8 cellular contexts compared by ENCODE assay signal in genomic region chr1:167454304-167454928, GRCh38.
DNase-seq lines count a peak whose midpoint lies in the region; ATAC-seq and TF ChIP-seq lines count a peak whose summit lies in the region.

No MANE protein-coding gene starts in this region.

- no peaks in the 10 kb centered on the region for H3K9me3 Mint-ChIP-seq in activated T-cell treated with anti-CD3 and anti-CD28 coated beads, Interleukin-2, amount 50 U/mL, for 24 hours

- H3K4me3 ChIP-seq in left ventricle myocardium inferior (peak overlapping the region; percentile 92), iPS-15b (ENCODE audit: low read depth, low read length) (peak overlapping the region; percentile 67), stomach smooth muscle (ENCODE audit: low read length in 2 of 2) (peak overlapping the region; percentile 85 to 91)

- peak overlapping the region; percentile 79 for H3K4me3 Mint-ChIP-seq in activated T-cell treated with anti-CD3 and anti-CD28 coated beads, Interleukin-2, amount 50 U/mL, for 24 hours

- H3K4me1 Mint-ChIP-seq in activated T-cell treated with anti-CD3 and anti-CD28 coated beads, Interleukin-2, amount 50 U/mL, for 24 hours (ENCODE audit: low read depth), result peaks cover 71% of the 10 kb centered on the region

- H3K27me3 ChIP-seq in left ventricle myocardium inferior (ENCODE audit: low read depth), result peaks cover 14% of the 10 kb centered on the region
- H3K27me3 ChIP-seq in iPS-15b (ENCODE audit: control insufficient read depth, insufficient read depth, low read length), result peaks cover 32% of the 10 kb centered on the region
- no peaks in the 10 kb centered on the region for H3K27me3 ChIP-seq in stomach smooth muscle (ENCODE audit: control insufficient read depth in 1 of 2, insufficient read depth in 2 of 2, low read length in 2 of 2)

- TF ChIP-seq CTCF in left ventricle myocardium inferior (IDR thresholded peaks at IDR 0.05; ENCODE audit: borderline replicate concordance) (no peak), GM10248 (IDR thresholded peaks at IDR 0.05; ENCODE audit: control extremely low read depth, extremely low read depth, low read depth, missing control alignments) (no peak)

- H3K9ac ChIP-seq in iPS-15b (ENCODE audit: low read depth, low read length) (peak overlapping the region; percentile 73), stomach smooth muscle (ENCODE audit: low read length in 2 of 2) (peak overlapping the region; percentile 86)

- H3K9me3 ChIP-seq in left ventricle myocardium inferior (replicated peaks) (no peaks in the 10 kb centered on the region), iPS-15b (ENCODE audit: control insufficient read depth, insufficient read depth, low read length) (no peaks in the 10 kb centered on the region), stomach smooth muscle (ENCODE audit: control insufficient read depth in 2 of 2, low read length in 2 of 2) (no peaks in the 10 kb centered on the region)

- peaks cover 50% of the 10 kb centered on the region for H3K36me3 Mint-ChIP-seq in activated T-cell treated with anti-CD3 and anti-CD28 coated beads, Interleukin-2, amount 50 U/mL, for 24 hours (ENCODE audit: low read depth)

- no peak for ATAC-seq in left ventricle myocardium superior
- ATAC-seq in GM21529 (IDR thresholded peaks at IDR 0.05; ENCODE audit: unreplicated experiment), result no peak
- no peak for ATAC-seq in GM18873 (IDR thresholded peaks at IDR 0.05; ENCODE audit: low FRiP score, unreplicated experiment)

- CTCF ChIA-PET in GM10248 (lab: Yijun Ruan, JAX), result interaction anchor here (1.2 to 3.0 kb wide), 9 partner anchors 11 to 544 kb away, joined by 3 to 12 read pairs (median 4); no protein-coding TSS in a partner anchor

- POLR2A ChIA-PET in GM10248 (lab: Yijun Ruan, JAX), result interaction anchor here (0.6 kb wide), 1 partner anchor 100 kb away, joined by 3 read pairs; the partner anchor contains the start of gene CREG1

- H3K27ac Mint-ChIP-seq in activated T-cell treated with anti-CD3 and anti-CD28 coated beads, Interleukin-2, amount 50 U/mL, for 24 hours, result peak overlapping the region; percentile 89

- no peaks in the 10 kb centered on the region for H3K36me3 ChIP-seq in left ventricle myocardium inferior
- no peaks in the 10 kb centered on the region for H3K36me3 ChIP-seq in iPS-15b (ENCODE audit: control insufficient read depth, insufficient read depth, low read length)
- no peaks in the 10 kb centered on the region for H3K36me3 ChIP-seq in stomach smooth muscle (ENCODE audit: control insufficient read depth in 2 of 2, insufficient read depth in 2 of 2, low read length in 2 of 2)

- H3K27ac ChIP-seq in left ventricle myocardium inferior (replicated peaks) (peak overlapping the region; percentile 92), stomach smooth muscle (ENCODE audit: low read length) (peak overlapping the region; percentile 55)

- H3K27me3 Mint-ChIP-seq in activated T-cell treated with anti-CD3 and anti-CD28 coated beads, Interleukin-2, amount 50 U/mL, for 24 hours, result no peaks in the 10 kb centered on the region

- H3K4me1 ChIP-seq in left ventricle myocardium inferior, result peaks cover 28% of the 10 kb centered on the region
- H3K4me1 ChIP-seq in iPS-15b (ENCODE audit: control insufficient read depth, insufficient read depth, low read length), result peaks cover 12% of the 10 kb centered on the region
- H3K4me1 ChIP-seq in stomach smooth muscle (ENCODE audit: control insufficient read depth, insufficient read depth, low read length), result peaks cover 6% of the 10 kb centered on the region

- intact Hi-C loops in left ventricle myocardium inferior (cut with micrococcal nuclease) (no loop called here), left ventricle myocardium superior (cut with micrococcal nuclease) (no loop called here)

- DNase-seq in left ventricle myocardium inferior (no peak), left ventricle myocardium superior (no peak), GM10248 (ENCODE audit: extremely low spot score) (no peak)
- DNase-seq in activated T-cell treated with anti-CD3 and anti-CD28 coated beads, Interleukin-2, amount 50 U/mL, for 24 hours, result peak; percentile 42
